ENCODE assay signal across 16 cellular contexts in the genomic region with DNA sequence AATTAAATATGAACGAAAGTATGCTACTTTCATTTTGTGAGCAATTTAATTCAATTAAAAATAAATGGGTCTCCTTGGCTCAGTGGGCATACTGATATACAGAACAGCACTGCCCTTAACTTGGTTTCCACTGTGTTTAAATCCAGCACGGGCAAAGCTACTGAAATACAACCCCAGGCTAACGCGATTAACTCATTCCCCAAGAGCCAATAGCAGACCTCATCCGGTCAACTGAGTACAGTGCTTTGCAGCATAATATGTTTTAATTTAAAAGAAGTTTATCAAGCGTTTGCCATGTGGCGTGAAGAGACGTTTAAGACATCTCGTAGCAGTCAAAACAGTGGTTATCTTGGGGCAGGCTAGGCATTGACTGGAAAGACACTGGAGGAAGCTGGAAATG.
A peak's percentile ranks its signal among the peaks of the same experiment; 100 is the strongest.
DNase-seq lines count a peak whose midpoint lies in the region; ATAC-seq and TF ChIP-seq lines count a peak whose summit lies in the region.
"Had no signal": no experiment of that assay in that cellular context is flagged by ENCODE, and none has a peak within 500 bp of the region (broad histone marks: within the 10 kb centered on the region; RNA-seq: fewer than 3 reads in every experiment).

No MANE protein-coding gene starts in this region.

- no peaks in the 10 kb centered on the region for H3K27me3 ChIP-seq in fibroblast of lung (ENCODE audit: control insufficient read depth, insufficient read depth, low read length)

- H3K4me1 ChIP-seq in fibroblast of lung (ENCODE audit: control insufficient read depth, extremely low read depth, insufficient read depth, low read length) = no peaks in the 10 kb centered on the region

- H3K4me3 Mint-ChIP-seq in CD14-positive monocyte = no peak overlapping the region

- no peak for TF ChIP-seq CTCF in fibroblast of lung (conservative IDR thresholded peaks at IDR 0.05 in 1 of 2, IDR thresholded peaks at IDR 0.05 in 1 of 2; ENCODE audit: low read depth in 1 of 2, low read length in 2 of 2)
- TF ChIP-seq CTCF in CD14-positive monocyte (IDR thresholded peaks at IDR 0.05) = no peak

- no peak overlapping the region for H3K9ac ChIP-seq in fibroblast of lung (ENCODE audit: insufficient read depth, low read length)

- H3K9me3 Mint-ChIP-seq in CD14-positive monocyte = peaks cover 0 to 5% (median 2%) of the 10 kb centered on the region in 7 donors

- peak overlapping the region; percentile 10 for H2AFZ ChIP-seq in fibroblast of lung (ENCODE audit: low read length)

- H3K4me3 ChIP-seq in fibroblast of lung (replicated peaks in 1 of 4; ENCODE audit: control extremely low read depth in 1 of 4, insufficient read depth in 1 of 4, low read depth in 3 of 4, low read length in 4 of 4) = no peak overlapping the region

- peaks cover 0 to 6% (median 0%) of the 10 kb centered on the region in 3 donors for H3K27me3 Mint-ChIP-seq in CD14-positive monocyte (ENCODE audit: low read depth in 3 of 3)

- no peaks in the 10 kb centered on the region for H3K79me2 ChIP-seq in fibroblast of lung (ENCODE audit: control insufficient read depth, insufficient read depth, low read length)

- ATAC-seq in HG02885 (IDR thresholded peaks at IDR 0.05; ENCODE audit: poor library complexity, unreplicated experiment) = no peak

- no peak overlapping the region for H3K4me2 ChIP-seq in fibroblast of lung (ENCODE audit: extremely low read depth, insufficient read depth, low read length)

- DNase-seq in HCEC 1CT (peak; percentile 15), NCI-H82 (lab: John Stamatoyannopoulos, UW) (peak; percentile 90), fibroblast of lung (ENCODE audit: low read depth in 2 of 2) (peak in 1 of 2 donors; percentile 32), left kidney (ENCODE audit: low read depth, low spot score) (peak; percentile 51), amniotic stem cell (lab: John Stamatoyannopoulos, UW) (no peak), CD14-positive monocyte (ENCODE audit: low spot score) (no peak), NCI-H146 treated with DMSO at 0.1 percent for 48 hours (lab: John Stamatoyannopoulos, UW; ENCODE audit: unreplicated experiment) (no peak)
- DNase-seq: C1 segment of cervical spinal cord, DMS79, GOT3, NCI-H1436, NCI-H2029, NCI-H345, NCI-H69, SIG-M5 had no signal

- peaks cover 2% of the 10 kb centered on the region for H3K4me1 Mint-ChIP-seq in CD14-positive monocyte

- no peaks in the 10 kb centered on the region for H3K9me3 ChIP-seq in fibroblast of lung (ENCODE audit: control insufficient read depth, insufficient read depth, low read depth, low read length)

- no peak overlapping the region for H3K27ac Mint-ChIP-seq in CD14-positive monocyte

- no peaks in the 10 kb centered on the region for H4K20me1 ChIP-seq in fibroblast of lung (ENCODE audit: control insufficient read depth, extremely low read depth, insufficient read depth, low read length)

- no peaks in the 10 kb centered on the region for H3K36me3 Mint-ChIP-seq in CD14-positive monocyte

- no peaks in the 10 kb centered on the region for H3K36me3 ChIP-seq in fibroblast of lung (ENCODE audit: control insufficient read depth, insufficient read depth, low read length)

- intact Hi-C loops in CD14-positive monocyte (cut with micrococcal nuclease) = no loop called here

- no peak overlapping the region for H3K27ac ChIP-seq in fibroblast of lung (ENCODE audit: insufficient read depth, low read length)

Comparison
In these comparisons a context has a peak if more than half of its experiments do, and no peak if none do; other contexts are left out.
1. DNase-seq: peak in HCEC 1CT (single experiment), NCI-H82 (single experiment) and left kidney (single experiment); none in amniotic stem cell (single experiment), CD14-positive monocyte (single experiment) and NCI-H146 treated with DMSO at 0.1 percent for 48 hours (single experiment).